ENCODE assay signal across 15 cellular contexts in genomic region chr1:225835752-225836151, GRCh38. TPM values are rescaled to one million over a fixed set of nuclear protein-coding genes. Genes with fewer than 3 reads are reported as not detected.
A peak's percentile ranks its signal among the peaks of the same experiment; 100 is the strongest.
DNase-seq lines count a peak whose midpoint lies in the region; ATAC-seq and TF ChIP-seq lines count a peak whose summit lies in the region.
"Had no signal": no experiment of that assay in that cellular context is flagged by ENCODE, and none has a peak within 500 bp of the region (broad histone marks: within the 10 kb centered on the region; RNA-seq: fewer than 3 reads in every experiment).

No MANE protein-coding gene starts in this region.

- DNase-seq in activated naive CD8-positive, alpha-beta T cell treated with anti-CD3 and anti-CD28 coated beads, Interleukin-2, amount 50 U/mL, for 24 hours = no peak
- DNase-seq in breast epithelium (ENCODE audit: low spot score in 2 of 2) (no peak), right cardiac atrium (peak; percentile 80 to 91 (median 86)), tibial nerve (ENCODE audit: low spot score in 2 of 2) (peak; percentile 54 to 60), iPS-NIHi11 (ENCODE audit: low spot score) (no peak)
- DNase-seq: activated CD4-positive, alpha-beta T cell treated with anti-CD3 and anti-CD28 coated beads, Interleukin-2, amount 50 U/mL, for 4 hours; activated effector memory CD4-positive, alpha-beta T cell treated with anti-CD3 and anti-CD28 coated beads, Interleukin-2, amount 50 U/mL, for 16 hours; foreskin melanocyte; stimulated activated CD4-positive, alpha-beta T cell treated with anti-CD3 and anti-CD28 coated beads, Interleukin-15, amount 100 ng/mL, for 24 hours; T-helper 2 cell had no signal

- H3K27ac Mint-ChIP-seq in activated naive CD8-positive, alpha-beta T cell = peak overlapping the region; percentile 46
- H3K27ac Mint-ChIP-seq in activated naive CD8-positive, alpha-beta T cell treated with anti-CD3 and anti-CD28 coated beads, Interleukin-2, amount 50 U/mL, for 24 hours = no peak overlapping the region
- H3K27ac Mint-ChIP-seq: neural progenitor cell had no signal

- TF ChIP-seq POLR2A in breast epithelium (IDR thresholded peaks at IDR 0.05) (no peak), tibial nerve (IDR thresholded peaks at IDR 0.05) (no peak)

- intact Hi-C loops in breast epithelium (cut with DNase I; ENCODE audit: low total_unique reads) = no loop called here
- intact Hi-C loops in right cardiac atrium (cut with DNase I) = no loop called here

- WGBS in right cardiac atrium = 36% methylated on average over 4 of the region's 4 CpGs
- 55 to 68% methylated on average over 4 of the region's 4 CpGs for WGBS in tibial nerve, 2 donors

- H3K27ac ChIP-seq in breast epithelium = peak overlapping the region; percentile 21 to 45
- no peak overlapping the region for H3K27ac ChIP-seq in right cardiac atrium (ENCODE audit: low read length)
- peak overlapping the region in 2 of 4 donors; percentile 15 to 49 for H3K27ac ChIP-seq in tibial nerve
- H3K27ac ChIP-seq: neural progenitor cell had no signal

- H3K9me3 ChIP-seq in breast epithelium (no peaks in the 10 kb centered on the region), right cardiac atrium (ENCODE audit: control insufficient read depth, low read length) (no peaks in the 10 kb centered on the region), tibial nerve (no peaks in the 10 kb centered on the region)

- H3K4me3 Mint-ChIP-seq in activated naive CD8-positive, alpha-beta T cell = no peak overlapping the region
- H3K4me3 Mint-ChIP-seq in activated naive CD8-positive, alpha-beta T cell treated with anti-CD3 and anti-CD28 coated beads, Interleukin-2, amount 50 U/mL, for 24 hours = no peak overlapping the region
- H3K4me3 Mint-ChIP-seq: neural progenitor cell had no signal

- ATAC-seq in activated naive CD8-positive, alpha-beta T cell treated with anti-CD3 and anti-CD28 coated beads, Interleukin-2, amount 50 U/mL, for 24 hours = no peak
- ATAC-seq in right cardiac atrium (peak; percentile 19 to 41), GM21515 (IDR thresholded peaks at IDR 0.05; ENCODE audit: unreplicated experiment) (no peak), HG03469 (IDR thresholded peaks at IDR 0.05; ENCODE audit: unreplicated experiment) (no peak)

- H3K9me3 Mint-ChIP-seq in activated naive CD8-positive, alpha-beta T cell (ENCODE audit: low read depth) = no peaks in the 10 kb centered on the region
- H3K9me3 Mint-ChIP-seq in activated naive CD8-positive, alpha-beta T cell treated with anti-CD3 and anti-CD28 coated beads, Interleukin-2, amount 50 U/mL, for 24 hours = no peaks in the 10 kb centered on the region
- H3K9me3 Mint-ChIP-seq: neural progenitor cell had no signal

- no peak for TF ChIP-seq CTCF in breast epithelium (IDR thresholded peaks at IDR 0.05)
- no peak for TF ChIP-seq CTCF in tibial nerve (IDR thresholded peaks at IDR 0.05)

- TF ChIP-seq EP300 in tibial nerve (IDR thresholded peaks at IDR 0.05) = no peak

- H3K4me1 ChIP-seq in breast epithelium (no peaks in the 10 kb centered on the region), right cardiac atrium (ENCODE audit: control insufficient read depth, insufficient read depth, low read length) (peaks cover 3% of the 10 kb centered on the region), tibial nerve (peaks cover 0 to 22% (median 6%) of the 10 kb centered on the region in 4 donors)
- H3K4me1 ChIP-seq: neural progenitor cell had no signal

- H3K36me3 ChIP-seq in breast epithelium = no peaks in the 10 kb centered on the region
- peaks cover 0 to 70% (median 9%) of the 10 kb centered on the region in 3 donors for H3K36me3 ChIP-seq in tibial nerve
- H3K36me3 ChIP-seq: neural progenitor cell had no signal

- H3K27me3 ChIP-seq in breast epithelium (no peaks in the 10 kb centered on the region), right cardiac atrium (ENCODE audit: control insufficient read depth, insufficient read depth) (no peaks in the 10 kb centered on the region), tibial nerve (no peaks in the 10 kb centered on the region)
- H3K27me3 ChIP-seq: neural progenitor cell had no signal

- H3K4me1 Mint-ChIP-seq in activated naive CD8-positive, alpha-beta T cell (ENCODE audit: low read depth) = peaks cover 18% of the 10 kb centered on the region
- H3K4me1 Mint-ChIP-seq in activated naive CD8-positive, alpha-beta T cell treated with anti-CD3 and anti-CD28 coated beads, Interleukin-2, amount 50 U/mL, for 24 hours = peaks cover 3% of the 10 kb centered on the region
- H3K4me1 Mint-ChIP-seq: neural progenitor cell had no signal

- H3K4me3 ChIP-seq in breast epithelium = no peak overlapping the region
- no peak overlapping the region for H3K4me3 ChIP-seq in right cardiac atrium (ENCODE audit: low read length)
- no peak overlapping the region for H3K4me3 ChIP-seq in tibial nerve
- H3K4me3 ChIP-seq: neural progenitor cell had no signal

- no peaks in the 10 kb centered on the region for H3K27me3 Mint-ChIP-seq in activated naive CD8-positive, alpha-beta T cell
- H3K27me3 Mint-ChIP-seq in activated naive CD8-positive, alpha-beta T cell treated with anti-CD3 and anti-CD28 coated beads, Interleukin-2, amount 50 U/mL, for 24 hours = no peaks in the 10 kb centered on the region

- no peaks in the 10 kb centered on the region for H3K36me3 Mint-ChIP-seq in activated naive CD8-positive, alpha-beta T cell
- H3K36me3 Mint-ChIP-seq in activated naive CD8-positive, alpha-beta T cell treated with anti-CD3 and anti-CD28 coated beads, Interleukin-2, amount 50 U/mL, for 24 hours (ENCODE audit: low read depth) = no peaks in the 10 kb centered on the region

RNA-seq across cellular contexts. Expression of gene EPHX1, which starts 25.8 kb away (rescaled TPM):
- total RNA-seq in breast epithelium (100 to 1,000 TPM in 1 of 3 donors, 10 to 100 TPM in 2; 63.6 to 168 (median 67.3) TPM), right cardiac atrium (10 to 100 TPM; 47.3 to 65.0 (median 56.8) TPM), tibial nerve (100 to 1,000 TPM in 3 of 4 donors, 10 to 100 TPM in 1; 80.1 to 203 (median 133) TPM)
- polyA plus RNA-seq in right cardiac atrium = 54.0 TPM

RNA-seq across cellular contexts. Expression of gene TMEM63A, which starts 46.4 kb away (rescaled TPM):
- 10 to 100 TPM; 69.6 to 88.0 (median 80.6) TPM for total RNA-seq in breast epithelium
- 10 to 100 TPM; 32.6 to 44.4 (median 37.9) TPM for total RNA-seq in right cardiac atrium
- 29.3 TPM for polyA plus RNA-seq in right cardiac atrium
- total RNA-seq in tibial nerve = 10 to 100 TPM; 63.2 to 91.5 (median 66.7) TPM

RNA-seq across cellular contexts. Expression of gene LEFTY1, which starts 53.2 kb away (rescaled TPM):
- total RNA-seq in breast epithelium = under 1 TPM in 1 of 3 donors, not detected in 2; 0.48 TPM
- total RNA-seq in right cardiac atrium = under 1 TPM; 0.24 to 0.54 (median 0.49) TPM
- polyA plus RNA-seq in right cardiac atrium = 0.11 TPM
- total RNA-seq in tibial nerve = under 1 TPM in 1 of 4 donors, not detected in 3; 0.20 TPM
- total RNA-seq: LHCN-M2 had no signal

RNA-seq across cellular contexts. Expression of gene SRP9, which starts 58.1 kb away (rescaled TPM):
- total RNA-seq in breast epithelium = 100 to 1,000 TPM; 168 to 251 (median 205) TPM
- 100 to 1,000 TPM; 193 to 245 (median 219) TPM for total RNA-seq in right cardiac atrium
- 259 TPM for polyA plus RNA-seq in right cardiac atrium
- total RNA-seq in tibial nerve = 100 to 1,000 TPM; 130 to 178 (median 146) TPM

Comparison
In these comparisons a context has a peak if more than half of its experiments do, and no peak if none do; other contexts are left out.
1. ATAC-seq: peak in right cardiac atrium (2 of 2); none in activated naive CD8-positive, alpha-beta T cell treated with anti-CD3 and anti-CD28 coated beads, Interleukin-2, amount 50 U/mL, for 24 hours (single experiment), GM21515 (single experiment) and HG03469 (single experiment).
2. DNase-seq: peak in right cardiac atrium (3 of 3) and tibial nerve (2 of 2); none in activated naive CD8-positive, alpha-beta T cell treated with anti-CD3 and anti-CD28 coated beads, Interleukin-2, amount 50 U/mL, for 24 hours (single experiment), breast epithelium (0 of 2) and iPS-NIHi11 (single experiment).